In genomic region chr14:32233292-32233691, GRCh38 we compare ENCODE assay signal across 1 cellular context.
TF ChIP-seq lines count a peak whose summit lies in the region.

No MANE protein-coding gene starts in this region.

TF ChIP-seq in SK-N-SH, 30 proteins besides CTCF, POLR2A, EP300 and RAD21 (continued from another document):
- TF ChIP-seq USF1 (IDR thresholded peaks at IDR 0.05; ENCODE audit: borderline replicate concordance, low read depth) = no peak
- no peak for TF ChIP-seq IRF3 (IDR thresholded peaks at IDR 0.05; ENCODE audit: low read depth, low read length)
- no peak for TF ChIP-seq ELF1 (IDR thresholded peaks at IDR 0.05)
- no peak for TF ChIP-seq REST (IDR thresholded peaks at IDR 0.05; ENCODE audit: low read depth, low read length)
- TF ChIP-seq FOXJ3 (CRISPR knock-in tag; IDR thresholded peaks at IDR 0.05) = no peak
- peak; percentile 47; the same call in 1 of the 2 replicates for TF ChIP-seq NFIC (IDR thresholded peaks at IDR 0.05; ENCODE audit: borderline replicate concordance)
- TF ChIP-seq TEAD4 (IDR thresholded peaks at IDR 0.05; ENCODE audit: borderline replicate concordance, insufficient read depth) = no peak
- TF ChIP-seq NRF1 (IDR thresholded peaks at IDR 0.05; ENCODE audit: low read depth, low read length) = no peak
- no peak for TF ChIP-seq ZBTB33 (IDR thresholded peaks at IDR 0.05; ENCODE audit: borderline replicate concordance, low read depth)
- no peak for TF ChIP-seq POLR2AphosphoS5 (IDR thresholded peaks at IDR 0.05; ENCODE audit: low read depth, low read length)
- TF ChIP-seq JUND (IDR thresholded peaks at IDR 0.05) = peak; percentile 39; the same call in 1 of the 2 replicates
- TF ChIP-seq FOXM1 (IDR thresholded peaks at IDR 0.05; ENCODE audit: low read depth) = no peak
- no peak for TF ChIP-seq MXI1 (IDR thresholded peaks at IDR 0.05; ENCODE audit: low read depth, low read length)
- TF ChIP-seq RCOR1 (IDR thresholded peaks at IDR 0.05; ENCODE audit: low read length) = no peak
- TF ChIP-seq GABPA (IDR thresholded peaks at IDR 0.05; ENCODE audit: low read depth) = no peak
